Comparison of ENCODE assay signal across 1 cellular context in the genomic region with DNA sequence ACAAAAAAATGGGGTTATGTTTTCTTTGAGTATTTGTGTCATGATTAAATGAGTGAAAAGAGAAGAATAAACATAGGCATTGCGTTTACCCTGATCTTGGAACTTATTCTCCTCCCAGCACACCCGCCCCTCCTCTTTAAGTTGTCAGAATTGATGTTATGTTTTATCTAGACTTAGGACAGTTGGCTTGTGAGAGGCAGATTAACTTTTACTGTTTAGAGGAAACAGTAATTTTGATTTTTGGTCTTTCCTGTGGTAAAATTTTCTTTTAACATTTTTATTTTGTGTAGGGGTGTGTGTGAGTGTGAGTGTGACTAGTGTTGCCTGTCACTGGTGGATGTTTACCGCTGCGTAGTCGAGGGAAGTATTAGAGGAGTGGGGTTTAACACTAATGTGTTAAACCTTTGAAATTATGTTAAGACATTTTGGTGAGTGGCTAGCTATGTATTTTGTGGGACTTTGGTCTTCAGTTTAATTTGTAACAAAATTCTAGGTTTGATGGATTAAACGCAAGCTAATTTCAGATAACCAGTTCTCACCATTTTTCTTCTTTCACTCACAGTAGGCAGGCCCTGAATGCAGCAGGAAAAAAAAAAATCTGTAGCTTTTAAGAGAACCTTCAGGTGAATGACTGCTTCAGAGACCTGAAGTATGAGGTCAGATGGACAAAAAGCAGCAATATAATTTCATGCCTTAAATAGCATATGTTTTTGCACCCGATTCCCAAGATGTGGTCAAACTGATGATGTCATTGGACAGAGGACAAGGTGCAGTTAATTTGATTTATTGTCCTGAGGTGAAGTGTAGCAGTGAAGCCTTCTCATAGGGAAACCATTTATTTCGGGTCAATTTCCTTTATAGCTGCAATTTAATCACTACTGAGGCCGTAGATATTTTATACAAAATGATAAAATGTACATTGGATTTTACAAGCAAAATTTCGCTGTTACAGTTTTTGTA.
TF ChIP-seq lines count a peak whose summit lies in the region.

No MANE protein-coding gene starts in this region.

TF ChIP-seq in K562, 482 proteins besides CTCF, POLR2A, EP300 and RAD21 (continued from another document and continues in another):
- 0 out of 4 replicates have a peak, but pooled peaks of 1 of the 2 experiments have one; percentile 1 for TF ChIP-seq TBL1XR1 (IDR thresholded peaks at IDR 0.05; ENCODE audit: low read length in 2 of 2)
- TF ChIP-seq, protein P1, sequence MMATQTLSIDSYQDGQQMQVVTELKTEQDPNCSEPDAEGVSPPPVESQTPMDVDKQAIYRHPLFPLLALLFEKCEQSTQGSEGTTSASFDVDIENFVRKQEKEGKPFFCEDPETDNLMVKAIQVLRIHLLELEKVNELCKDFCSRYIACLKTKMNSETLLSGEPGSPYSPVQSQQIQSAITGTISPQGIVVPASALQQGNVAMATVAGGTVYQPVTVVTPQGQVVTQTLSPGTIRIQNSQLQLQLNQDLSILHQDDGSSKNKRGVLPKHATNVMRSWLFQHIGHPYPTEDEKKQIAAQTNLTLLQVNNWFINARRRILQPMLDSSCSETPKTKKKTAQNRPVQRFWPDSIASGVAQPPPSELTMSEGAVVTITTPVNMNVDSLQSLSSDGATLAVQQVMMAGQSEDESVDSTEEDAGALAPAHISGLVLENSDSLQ (IDR thresholded peaks at IDR 0.05): peak; percentile 96
- no peak for TF ChIP-seq POLR3G (IDR thresholded peaks at IDR 0.05; ENCODE audit: extremely low read depth, insufficient read length, insufficient replicate concordance)
- TF ChIP-seq, protein P2, sequence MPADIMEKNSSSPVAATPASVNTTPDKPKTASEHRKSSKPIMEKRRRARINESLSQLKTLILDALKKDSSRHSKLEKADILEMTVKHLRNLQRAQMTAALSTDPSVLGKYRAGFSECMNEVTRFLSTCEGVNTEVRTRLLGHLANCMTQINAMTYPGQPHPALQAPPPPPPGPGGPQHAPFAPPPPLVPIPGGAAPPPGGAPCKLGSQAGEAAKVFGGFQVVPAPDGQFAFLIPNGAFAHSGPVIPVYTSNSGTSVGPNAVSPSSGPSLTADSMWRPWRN (IDR thresholded peaks at IDR 0.05; ENCODE audit: low read depth): peak; percentile 25; the same call in 1 of the 2 replicates
- TF ChIP-seq, protein P3, sequence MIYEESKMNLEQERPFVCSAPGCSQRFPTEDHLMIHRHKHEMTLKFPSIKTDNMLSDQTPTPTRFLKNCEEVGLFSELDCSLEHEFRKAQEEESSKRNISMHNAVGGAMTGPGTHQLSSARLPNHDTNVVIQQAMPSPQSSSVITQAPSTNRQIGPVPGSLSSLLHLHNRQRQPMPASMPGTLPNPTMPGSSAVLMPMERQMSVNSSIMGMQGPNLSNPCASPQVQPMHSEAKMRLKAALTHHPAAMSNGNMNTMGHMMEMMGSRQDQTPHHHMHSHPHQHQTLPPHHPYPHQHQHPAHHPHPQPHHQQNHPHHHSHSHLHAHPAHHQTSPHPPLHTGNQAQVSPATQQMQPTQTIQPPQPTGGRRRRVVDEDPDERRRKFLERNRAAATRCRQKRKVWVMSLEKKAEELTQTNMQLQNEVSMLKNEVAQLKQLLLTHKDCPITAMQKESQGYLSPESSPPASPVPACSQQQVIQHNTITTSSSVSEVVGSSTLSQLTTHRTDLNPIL (CRISPR knock-in tag; IDR thresholded peaks at IDR 0.05): no peak
- TF ChIP-seq MEIS2 (IDR thresholded peaks at IDR 0.05; ENCODE audit: partially characterized antibody): peak; percentile 99
- no peak for TF ChIP-seq ZNF12 (CRISPR knock-in tag; IDR thresholded peaks at IDR 0.05)
- TF ChIP-seq ZNF695 (CRISPR knock-in tag; IDR thresholded peaks at IDR 0.05): no peak
- TF ChIP-seq ZNF232 (CRISPR knock-in tag; IDR thresholded peaks at IDR 0.05): no peak
- TF ChIP-seq DDX20 (tag; IDR thresholded peaks at IDR 0.05; ENCODE audit: low read depth): no peak
- TF ChIP-seq CBX3 (IDR thresholded peaks at IDR 0.05; ENCODE audit: borderline replicate concordance in 1 of 2, low read length in 2 of 2): no peak
- TF ChIP-seq, protein P4, sequence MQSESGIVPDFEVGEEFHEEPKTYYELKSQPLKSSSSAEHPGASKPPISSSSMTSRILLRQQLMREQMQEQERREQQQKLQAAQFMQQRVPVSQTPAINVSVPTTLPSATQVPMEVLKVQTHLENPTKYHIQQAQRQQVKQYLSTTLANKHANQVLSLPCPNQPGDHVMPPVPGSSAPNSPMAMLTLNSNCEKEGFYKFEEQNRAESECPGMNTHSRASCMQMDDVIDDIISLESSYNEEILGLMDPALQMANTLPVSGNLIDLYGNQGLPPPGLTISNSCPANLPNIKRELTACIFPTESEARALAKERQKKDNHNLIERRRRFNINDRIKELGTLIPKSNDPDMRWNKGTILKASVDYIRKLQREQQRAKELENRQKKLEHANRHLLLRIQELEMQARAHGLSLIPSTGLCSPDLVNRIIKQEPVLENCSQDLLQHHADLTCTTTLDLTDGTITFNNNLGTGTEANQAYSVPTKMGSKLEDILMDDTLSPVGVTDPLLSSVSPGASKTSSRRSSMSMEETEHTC (IDR thresholded peaks at IDR 0.05): no peak
- TF ChIP-seq, protein P5, sequence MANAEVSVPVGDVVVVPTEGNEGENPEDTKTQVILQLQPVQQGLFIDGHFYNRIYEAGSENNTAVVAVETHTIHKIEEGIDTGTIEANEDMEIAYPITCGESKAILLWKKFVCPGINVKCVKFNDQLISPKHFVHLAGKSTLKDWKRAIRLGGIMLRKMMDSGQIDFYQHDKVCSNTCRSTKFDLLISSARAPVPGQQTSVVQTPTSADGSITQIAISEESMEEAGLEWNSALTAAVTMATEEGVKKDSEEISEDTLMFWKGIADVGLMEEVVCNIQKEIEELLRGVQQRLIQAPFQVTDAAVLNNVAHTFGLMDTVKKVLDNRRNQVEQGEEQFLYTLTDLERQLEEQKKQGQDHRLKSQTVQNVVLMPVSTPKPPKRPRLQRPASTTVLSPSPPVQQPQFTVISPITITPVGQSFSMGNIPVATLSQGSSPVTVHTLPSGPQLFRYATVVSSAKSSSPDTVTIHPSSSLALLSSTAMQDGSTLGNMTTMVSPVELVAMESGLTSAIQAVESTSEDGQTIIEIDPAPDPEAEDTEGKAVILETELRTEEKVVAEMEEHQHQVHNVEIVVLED (CRISPR knock-in tag; IDR thresholded peaks at IDR 0.05): no peak
- TF ChIP-seq ZKSCAN8 (CRISPR knock-in tag; IDR thresholded peaks at IDR 0.05): no peak
- TF ChIP-seq PHTF2 (CRISPR knock-in tag; IDR thresholded peaks at IDR 0.05): 0 out of 2 replicates have a peak, but pooled peaks have one; percentile 14
- TF ChIP-seq ZBTB8A (IDR thresholded peaks at IDR 0.05; ENCODE audit: partially characterized antibody): no peak
- peak; percentile 97 for TF ChIP-seq ATF7 (IDR thresholded peaks at IDR 0.05)
- peak; percentile 54; the same call in 1 of the 2 replicates for TF ChIP-seq JUNB (CRISPR knock-in tag; conservative IDR thresholded peaks at IDR 0.05)
- TF ChIP-seq THRAP3 (IDR thresholded peaks at IDR 0.05; ENCODE audit: borderline replicate concordance): no peak
- TF ChIP-seq ZNF174 (CRISPR knock-in tag; IDR thresholded peaks at IDR 0.05): no peak
- 0 out of 2 replicates have a peak, but pooled peaks have one; percentile 28 for TF ChIP-seq LARP7 (IDR thresholded peaks at IDR 0.05)
- 0 out of 2 replicates have a peak, but pooled peaks have one; percentile 64 for TF ChIP-seq ZNF584 (CRISPR knock-in tag; IDR thresholded peaks at IDR 0.05; ENCODE audit: low read depth)
- TF ChIP-seq PRPF4 (IDR thresholded peaks at IDR 0.05; ENCODE audit: insufficient read depth, low read depth, low read length, poor library complexity, severe bottlenecking): no peak
- TF ChIP-seq SREBF2 (CRISPR knock-in tag; IDR thresholded peaks at IDR 0.05): no peak
- TF ChIP-seq, protein P6, sequence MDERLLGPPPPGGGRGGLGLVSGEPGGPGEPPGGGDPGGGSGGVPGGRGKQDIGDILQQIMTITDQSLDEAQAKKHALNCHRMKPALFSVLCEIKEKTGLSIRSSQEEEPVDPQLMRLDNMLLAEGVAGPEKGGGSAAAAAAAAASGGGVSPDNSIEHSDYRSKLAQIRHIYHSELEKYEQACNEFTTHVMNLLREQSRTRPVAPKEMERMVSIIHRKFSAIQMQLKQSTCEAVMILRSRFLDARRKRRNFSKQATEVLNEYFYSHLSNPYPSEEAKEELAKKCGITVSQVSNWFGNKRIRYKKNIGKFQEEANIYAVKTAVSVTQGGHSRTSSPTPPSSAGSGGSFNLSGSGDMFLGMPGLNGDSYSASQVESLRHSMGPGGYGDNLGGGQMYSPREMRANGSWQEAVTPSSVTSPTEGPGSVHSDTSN (CRISPR knock-in tag; IDR thresholded peaks at IDR 0.05; ENCODE audit: low read depth): no peak; the same call in 1 of the 2 replicates
- TF ChIP-seq, protein P6 (tag; conservative IDR thresholded peaks at IDR 0.05; ENCODE audit: low read depth): peak; percentile 95
- no peak for TF ChIP-seq DACH1 (IDR thresholded peaks at IDR 0.05; ENCODE audit: partially characterized antibody)
- TF ChIP-seq ZNF143 (CRISPR knock-in tag; IDR thresholded peaks at IDR 0.05): no peak
- TF ChIP-seq FOXK2 (conservative IDR thresholded peaks at IDR 0.05 in 1 of 2, IDR thresholded peaks at IDR 0.05 in 1 of 2; ENCODE audit: low read depth in 2 of 2): peak in 1 of 2 experiments; percentile 23; a peak in 1 of 4 replicates
- TF ChIP-seq ZNF57 (CRISPR knock-in tag; IDR thresholded peaks at IDR 0.05): no peak
- TF ChIP-seq NR2F6 (CRISPR knock-in tag; IDR thresholded peaks at IDR 0.05): no peak
- peak; percentile 74 for TF ChIP-seq CREB1 (IDR thresholded peaks at IDR 0.05)
- no peak; the same call in 1 of the 2 replicates for TF ChIP-seq CREB1 (CRISPR knock-in tag; IDR thresholded peaks at IDR 0.05)
- TF ChIP-seq ZBED1 (IDR thresholded peaks at IDR 0.05): no peak
- TF ChIP-seq NFRKB (IDR thresholded peaks at IDR 0.05; ENCODE audit: low read depth): peak; percentile 50; the same call in 1 of the 2 replicates
- TF ChIP-seq CXXC5 (CRISPR knock-in tag; IDR thresholded peaks at IDR 0.05): 0 out of 2 replicates have a peak, but pooled peaks have one; percentile 16
- TF ChIP-seq U2AF2 (optimal IDR thresholded peaks at IDR 0.05; ENCODE audit: low read depth, low read length): no peak
- TF ChIP-seq, protein P7, sequence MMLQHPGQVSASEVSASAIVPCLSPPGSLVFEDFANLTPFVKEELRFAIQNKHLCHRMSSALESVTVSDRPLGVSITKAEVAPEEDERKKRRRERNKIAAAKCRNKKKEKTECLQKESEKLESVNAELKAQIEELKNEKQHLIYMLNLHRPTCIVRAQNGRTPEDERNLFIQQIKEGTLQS (IDR thresholded peaks at IDR 0.05): peak; percentile 98
- TF ChIP-seq, protein P7 (CRISPR knock-in tag; conservative IDR thresholded peaks at IDR 0.05): peak; percentile 82
- 0 out of 2 replicates have a peak, but pooled peaks have one; percentile 19 for TF ChIP-seq MTA1 (IDR thresholded peaks at IDR 0.05; ENCODE audit: borderline replicate concordance)
- no peak for TF ChIP-seq EWSR1 (IDR thresholded peaks at IDR 0.05; ENCODE audit: borderline replicate concordance, low read depth, partially characterized antibody)
- peak; percentile 14; the same call in 1 of the 2 replicates for TF ChIP-seq TAL1 (IDR thresholded peaks at IDR 0.05)
- TF ChIP-seq TCF3 (CRISPR knock-in tag; IDR thresholded peaks at IDR 0.05): peak; percentile 35; the same call in 1 of the 2 replicates
- no peak for TF ChIP-seq GATAD2B (IDR thresholded peaks at IDR 0.05; ENCODE audit: borderline replicate concordance)
- TF ChIP-seq RAD51 (IDR thresholded peaks at IDR 0.05; ENCODE audit: borderline replicate concordance, low read depth): no peak
- TF ChIP-seq KLF13 (tag; IDR thresholded peaks at IDR 0.05; ENCODE audit: borderline replicate concordance, low read depth): 0 out of 2 replicates have a peak, but pooled peaks have one; percentile 13
- TF ChIP-seq ZNF507 (tag; conservative IDR thresholded peaks at IDR 0.05): no peak
- TF ChIP-seq RCOR1 (IDR thresholded peaks at IDR 0.05; ENCODE audit: borderline replicate concordance in 1 of 2, low read depth in 2 of 2, low read length in 2 of 2): peak in 1 of 2 experiments; percentile 32; a peak in 1 of 4 replicates
- peak; percentile 86 for TF ChIP-seq JUND (IDR thresholded peaks at IDR 0.05; ENCODE audit: borderline replicate concordance, low read depth, low read length)
- TF ChIP-seq JUND (tag; IDR thresholded peaks at IDR 0.05; ENCODE audit: borderline replicate concordance, low read depth, low read length): peak; percentile 93
- TF ChIP-seq CREM (IDR thresholded peaks at IDR 0.05; ENCODE audit: low read depth): peak; percentile 88
- no peak for TF ChIP-seq NR2C2 (CRISPR knock-in tag; IDR thresholded peaks at IDR 0.05)
- TF ChIP-seq NR2C2 (tag; IDR thresholded peaks at IDR 0.05): peak; percentile 15; the same call in 1 of the 2 replicates
- TF ChIP-seq ZNF766 (CRISPR knock-in tag; conservative IDR thresholded peaks at IDR 0.05): peak; percentile 21; the same call in 1 of the 2 replicates
- TF ChIP-seq, protein P8, sequence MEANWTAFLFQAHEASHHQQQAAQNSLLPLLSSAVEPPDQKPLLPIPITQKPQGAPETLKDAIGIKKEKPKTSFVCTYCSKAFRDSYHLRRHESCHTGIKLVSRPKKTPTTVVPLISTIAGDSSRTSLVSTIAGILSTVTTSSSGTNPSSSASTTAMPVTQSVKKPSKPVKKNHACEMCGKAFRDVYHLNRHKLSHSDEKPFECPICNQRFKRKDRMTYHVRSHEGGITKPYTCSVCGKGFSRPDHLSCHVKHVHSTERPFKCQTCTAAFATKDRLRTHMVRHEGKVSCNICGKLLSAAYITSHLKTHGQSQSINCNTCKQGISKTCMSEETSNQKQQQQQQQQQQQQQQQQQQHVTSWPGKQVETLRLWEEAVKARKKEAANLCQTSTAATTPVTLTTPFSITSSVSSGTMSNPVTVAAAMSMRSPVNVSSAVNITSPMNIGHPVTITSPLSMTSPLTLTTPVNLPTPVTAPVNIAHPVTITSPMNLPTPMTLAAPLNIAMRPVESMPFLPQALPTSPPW (CRISPR knock-in tag; IDR thresholded peaks at IDR 0.05): peak; percentile 63
- TF ChIP-seq L3MBTL2 (IDR thresholded peaks at IDR 0.05): no peak
- no peak for TF ChIP-seq TAF7 (tag; IDR thresholded peaks at IDR 0.05)
